Comparison of ENCODE assay signal across 8 cellular contexts in the genomic region with DNA sequence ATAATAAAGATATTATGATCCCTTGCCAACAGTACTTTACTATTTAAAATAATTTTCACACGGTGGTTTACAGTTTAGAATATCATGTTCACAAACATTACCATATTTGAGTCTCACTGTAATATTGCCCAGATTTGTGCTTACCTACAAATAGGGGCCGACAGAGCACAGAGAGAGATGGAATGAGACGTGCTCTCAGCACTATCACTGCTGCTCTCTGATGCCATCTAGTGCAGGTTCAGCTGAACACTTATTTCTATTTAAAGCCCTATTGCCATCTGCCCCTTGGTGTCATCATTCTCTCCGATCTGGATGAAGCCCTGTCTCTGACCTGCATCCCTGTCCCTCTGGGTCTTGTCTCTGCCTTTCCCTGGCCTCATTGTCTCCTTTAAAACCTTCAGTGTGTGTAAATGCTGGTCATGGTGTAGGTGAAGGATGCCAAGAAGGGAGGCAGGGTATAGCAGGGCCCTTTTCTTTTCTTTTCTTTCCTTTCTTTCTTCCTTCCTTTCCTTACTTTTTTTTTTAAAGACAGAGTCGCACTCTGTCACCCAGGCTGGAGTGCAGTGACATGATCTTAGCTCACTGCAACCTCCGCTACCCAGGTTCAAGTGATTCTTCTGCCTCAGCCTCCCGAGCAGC. TPM values are rescaled to one million over a fixed set of nuclear protein-coding genes. Genes with fewer than 3 reads are reported as not detected.
A peak's percentile ranks its signal among the peaks of the same experiment; 100 is the strongest.
DNase-seq lines count a peak whose midpoint lies in the region; ATAC-seq and TF ChIP-seq lines count a peak whose summit lies in the region.

No MANE protein-coding gene starts in this region.

- TF ChIP-seq CTCF in activated B cell treated with CpG ODN at 0.5 μM for 24 hours (IDR thresholded peaks at IDR 0.05) (peak; percentile 45), chondrocyte (IDR thresholded peaks at IDR 0.05) (peak; percentile 89)

- peak overlapping the region; percentile 73 for H3K27ac Mint-ChIP-seq in activated B cell treated with CpG ODN at 0.5 μM for 24 hours
- H3K27ac Mint-ChIP-seq in chondrocyte (ENCODE audit: unreplicated experiment): no peak overlapping the region

- ATAC-seq in HG03095 (IDR thresholded peaks at IDR 0.05; ENCODE audit: unreplicated experiment) (peak; percentile 66), activated B cell treated with CpG ODN at 0.5 μM for 24 hours (ENCODE audit: low read depth) (peak; percentile 78), left lobe of liver (peak; percentile 100), GM21825 (IDR thresholded peaks at IDR 0.05; ENCODE audit: unreplicated experiment) (no peak)
- ATAC-seq in stimulated activated naive CD8-positive, alpha-beta T cell treated with anti-CD3 and anti-CD28 coated beads, Interleukin-15, Interleukin-2, amounts not matched to agents 100 U/mL and 50 U/mL, for 24 hours: peak; percentile 95

- peak overlapping the region; percentile 55 for H3K4me3 Mint-ChIP-seq in activated B cell treated with CpG ODN at 0.5 μM for 24 hours
- H3K4me3 Mint-ChIP-seq in chondrocyte (ENCODE audit: unreplicated experiment): no peak overlapping the region

- peaks cover 5% of the 10 kb centered on the region for H3K27me3 Mint-ChIP-seq in activated B cell treated with CpG ODN at 0.5 μM for 24 hours
- peaks cover 12% of the 10 kb centered on the region for H3K27me3 Mint-ChIP-seq in chondrocyte (ENCODE audit: low read depth)

- CTCF ChIA-PET in activated B cell treated with CpG ODN at 0.5 μM for 24 hours (lab: Charles Lee): interaction anchor here (0.5 to 2.1 kb wide), 33 partner anchors 8 to 252 kb away, joined by 3 to 47 read pairs (median 4); a partner anchor contains a TSS

- H3K36me3 Mint-ChIP-seq in activated B cell treated with CpG ODN at 0.5 μM for 24 hours (ENCODE audit: low read depth): no peaks in the 10 kb centered on the region
- H3K36me3 Mint-ChIP-seq in chondrocyte (ENCODE audit: low read depth): no peaks in the 10 kb centered on the region

- intact Hi-C loops in activated B cell treated with CpG ODN at 0.5 μM for 24 hours (cut with micrococcal nuclease): loop anchor here (1.0 kb wide), 5 partner anchors 24 to 223 kb away; no protein-coding TSS in a partner anchor

- H3K4me1 Mint-ChIP-seq in activated B cell treated with CpG ODN at 0.5 μM for 24 hours: peaks cover 27% of the 10 kb centered on the region
- H3K4me1 Mint-ChIP-seq in chondrocyte (ENCODE audit: low read depth): peaks cover 2% of the 10 kb centered on the region

- DNase-seq in GF-D8 (lab: John Stamatoyannopoulos, UW): peak; percentile 41
- DNase-seq in NCI-H446 (lab: John Stamatoyannopoulos, UW): peak; percentile 54 to 85
- no peak for DNase-seq in activated B cell treated with CpG ODN at 0.5 μM for 24 hours
- DNase-seq in chondrocyte (ENCODE audit: low spot score): no peak
- DNase-seq in left lobe of liver (ENCODE audit: low spot score): no peak
- DNase-seq in stimulated activated naive CD8-positive, alpha-beta T cell treated with anti-CD3 and anti-CD28 coated beads, Interleukin-15, Interleukin-2, amounts not matched to agents 100 U/mL and 50 U/mL, for 24 hours: peak; percentile 63

- POLR2A ChIA-PET in activated B cell treated with CpG ODN at 0.5 μM for 24 hours (lab: Charles Lee): interaction anchor here (0.7 to 2.1 kb wide), 8 partner anchors 14 to 395 kb away, joined by 3 to 22 read pairs (median 5); a partner anchor contains a TSS

- H3K9me3 Mint-ChIP-seq in activated B cell treated with CpG ODN at 0.5 μM for 24 hours (no peaks in the 10 kb centered on the region), chondrocyte (ENCODE audit: low read depth) (no peaks in the 10 kb centered on the region)

RNA-seq across cellular contexts. Expression of a gene that starts 6.9 kb away (rescaled TPM):
- total RNA-seq in activated B cell treated with CpG ODN at 0.5 μM for 24 hours: 64.6 and 71.8 TPM in 2 replicates
- 14.4 to 21.6 TPM (median 16.4 TPM) in 3 replicates for total RNA-seq in chondrocyte
- total RNA-seq in left lobe of liver: 7.3 TPM

RNA-seq across cellular contexts. Expression of a gene that starts 11.1 kb away (rescaled TPM):
- not detected in 2 replicates for total RNA-seq in activated B cell treated with CpG ODN at 0.5 μM for 24 hours
- total RNA-seq in chondrocyte: 0.36 TPM in 1 of 3 replicates, not detected in the others
- total RNA-seq in left lobe of liver: not detected

RNA-seq across cellular contexts. Expression of a gene that starts 16.6 kb away (rescaled TPM):
- total RNA-seq in activated B cell treated with CpG ODN at 0.5 μM for 24 hours (75.6 and 84.5 TPM in 2 replicates), chondrocyte (54.8 to 59.6 TPM (median 56.2 TPM) in 3 replicates), left lobe of liver (51.2 TPM)

RNA-seq across cellular contexts. Expression of a gene that starts 28.6 kb away (rescaled TPM):
- total RNA-seq in activated B cell treated with CpG ODN at 0.5 μM for 24 hours (19.6 TPM in 2 replicates), chondrocyte (not detected in 3 replicates), left lobe of liver (not detected)

RNA-seq across cellular contexts. Expression of a gene that starts 33.8 kb away (rescaled TPM):
- total RNA-seq in activated B cell treated with CpG ODN at 0.5 μM for 24 hours (0.27 and 0.51 TPM in 2 replicates), chondrocyte (1.3 TPM in 1 of 3 replicates, not detected in the others), left lobe of liver (not detected)

Comparison
In these comparisons a context has a peak if more than half of its experiments do, and no peak if none do; other contexts are left out.
1. DNase-seq: peak in GF-D8 (single experiment), NCI-H446 (2 of 2) and stimulated activated naive CD8-positive, alpha-beta T cell treated with anti-CD3 and anti-CD28 coated beads, Interleukin-15, Interleukin-2, amounts not matched to agents 100 U/mL and 50 U/mL, for 24 hours (single experiment); none in activated B cell treated with CpG ODN at 0.5 μM for 24 hours (single experiment), chondrocyte (single experiment) and left lobe of liver (single experiment).